Comparison of ENCODE assay signal across 9 cellular contexts in the genomic region with DNA sequence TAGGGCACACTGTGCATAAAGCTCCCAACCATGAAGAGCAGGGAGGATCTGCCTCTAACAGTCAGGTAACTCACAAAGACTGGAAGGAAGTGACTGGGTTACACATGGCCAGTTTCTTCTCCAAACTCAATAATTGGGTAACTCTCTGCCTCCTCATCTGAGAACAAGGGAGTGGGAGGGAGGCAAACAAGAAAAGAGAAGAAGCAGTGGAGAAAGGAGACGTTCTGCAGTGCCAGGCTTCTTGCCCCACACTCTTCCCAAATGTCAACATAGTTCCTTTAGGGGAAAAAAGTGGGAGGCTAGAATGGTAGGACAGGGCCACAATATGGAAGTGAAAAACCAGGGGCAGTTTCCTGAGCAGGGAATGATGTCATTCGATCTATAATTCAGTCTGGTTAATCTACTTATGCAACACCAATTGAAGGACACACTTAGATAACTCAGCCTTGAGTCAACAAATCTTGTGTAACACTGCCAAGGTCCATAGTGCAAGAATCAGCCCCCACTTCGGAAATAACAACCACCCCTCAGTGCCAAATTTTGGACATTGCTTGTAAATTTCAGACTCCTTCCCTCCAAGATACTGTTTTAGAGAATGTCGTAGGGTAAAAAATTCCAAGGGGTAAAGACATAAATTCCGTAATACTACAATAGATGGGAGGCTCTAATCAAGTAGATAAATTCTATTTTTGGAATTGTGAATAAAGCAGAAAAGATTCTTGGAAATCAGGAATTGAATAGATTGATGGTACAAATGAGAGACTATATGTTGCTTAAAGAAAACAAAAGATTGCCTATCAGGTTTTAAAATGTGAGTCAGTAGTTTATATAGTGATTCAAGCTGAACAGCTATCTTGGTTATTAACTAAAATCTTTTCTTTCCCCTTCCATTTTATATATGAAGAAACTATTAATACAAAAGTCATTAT.
DNase-seq lines count a peak whose midpoint lies in the region; ATAC-seq and TF ChIP-seq lines count a peak whose summit lies in the region.
"Had no signal": no experiment of that assay in that cellular context is flagged by ENCODE, and none has a peak within 500 bp of the region (broad histone marks: within the 10 kb centered on the region; RNA-seq: fewer than 3 reads in every experiment).

No MANE protein-coding gene starts in this region.

- peak overlapping the region; percentile 40 to 80 (median 73); a peak in 21 of 22 replicates for H3K9ac ChIP-seq in BLaER1 treated with 17β-estradiol and CSF1 and Interleukin-3, amounts not matched to agents 10 nM and 100 nM
- peak overlapping the region in 1 of 2 donors; percentile 28 for H3K9ac ChIP-seq in duodenal mucosa (ENCODE audit: low read depth in 1 of 2, low read length in 2 of 2)
- H3K9ac ChIP-seq in neuronal stem cell (ENCODE audit: low read depth, low read length, poor library complexity): no peak overlapping the region

- no peak overlapping the region for H3K23ac ChIP-seq in neuronal stem cell (ENCODE audit: low read depth, low read length, poor library complexity)

- CTCF ChIA-PET in T-cell (lab: Charles Lee): no interaction called here

- DNase-seq in NCI-H2029 treated with DMSO at 0.1 percent for 48 hours (lab: John Stamatoyannopoulos, UW): peak; percentile 22
- no peak for DNase-seq in BE2C
- no peak for DNase-seq in HAP-1 (ENCODE audit: low spot score in 2 of 2)
- DNase-seq in neuronal stem cell (ENCODE audit: low spot score): no peak
- no peak for DNase-seq in T-cell
- DNase-seq: NCI-H1105 treated with DMSO at 0.1 percent for 48 hours had no signal

- no CpG with 5 or more reads among the region's 5 CpGs for WGBS in neuronal stem cell (ENCODE audit: extremely low coverage in 2 of 2, insufficient read length in 2 of 2, insufficient replicate concordance in 1 of 2), 2 donors

- peak overlapping the region; percentile 63 to 83 (median 74) for H3K4me2 ChIP-seq in BLaER1 treated with 17β-estradiol and CSF1 and Interleukin-3, amounts not matched to agents 10 nM and 100 nM
- H3K4me2 ChIP-seq in neuronal stem cell (ENCODE audit: insufficient read depth, low read length, poor library complexity, severe bottlenecking): no peak overlapping the region

- no peak overlapping the region for H2BK5ac ChIP-seq in neuronal stem cell (ENCODE audit: low read length)

- peaks cover 52% of the 10 kb centered on the region for H3K4me1 Mint-ChIP-seq in nephron
- H3K4me1 Mint-ChIP-seq in T-cell: peaks cover 30 to 61% (median 34%) of the 10 kb centered on the region in 3 donors

- H3K9me3 Mint-ChIP-seq in nephron (no peaks in the 10 kb centered on the region), T-cell (no peaks in the 10 kb centered on the region)

- no peak overlapping the region for H2BK120ac ChIP-seq in neuronal stem cell (ENCODE audit: low read depth, low read length)

- in situ Hi-C loops in HAP-1 (cut with MboI; ENCODE audit: low sequenced_read_pairs): no loop called here

- POLR2A ChIA-PET in T-cell (lab: Charles Lee): no interaction called here

- H3K9me3 ChIP-seq in BLaER1 treated with 17β-estradiol and CSF1 and Interleukin-3, amounts not matched to agents 10 nM and 100 nM (replicated peaks in 1 of 11): peaks cover 0 to 24% (median 12%) of the 10 kb centered on the region in 11 experiments; a peak in 10 of 22 replicates
- no peaks in the 10 kb centered on the region for H3K9me3 ChIP-seq in duodenal mucosa (ENCODE audit: control insufficient read depth in 1 of 2, low read length in 2 of 2)
- no peaks in the 10 kb centered on the region for H3K9me3 ChIP-seq in BE2C
- no peaks in the 10 kb centered on the region for H3K9me3 ChIP-seq in HAP-1
- H3K9me3 ChIP-seq in neuronal stem cell (replicated peaks in 1 of 2; ENCODE audit: control insufficient read depth in 2 of 2, insufficient read depth in 1 of 2, low read depth in 1 of 2, low read length in 2 of 2): no peaks in the 10 kb centered on the region

- H3K27me3 ChIP-seq in BLaER1 treated with 17β-estradiol and CSF1 and Interleukin-3, amounts not matched to agents 10 nM and 100 nM: no peaks in the 10 kb centered on the region
- H3K27me3 ChIP-seq in duodenal mucosa (ENCODE audit: control insufficient read depth in 1 of 2, insufficient read depth in 2 of 2, low read length in 2 of 2) (no peaks in the 10 kb centered on the region), BE2C (no peaks in the 10 kb centered on the region), HAP-1 (ENCODE audit: low read depth) (no peaks in the 10 kb centered on the region), neuronal stem cell (ENCODE audit: control insufficient read depth in 3 of 3, insufficient read depth in 3 of 3, low read depth in 1 of 3, low read length in 3 of 3) (no peaks in the 10 kb centered on the region)

- H2AK5ac ChIP-seq in neuronal stem cell (ENCODE audit: low read depth, low read length): no peak overlapping the region

- no peak overlapping the region for H2BK15ac ChIP-seq in neuronal stem cell (ENCODE audit: low read length)

- no peak overlapping the region for H2BK12ac ChIP-seq in neuronal stem cell (ENCODE audit: low read length)

- no peaks in the 10 kb centered on the region for H4K20me1 ChIP-seq in BLaER1 treated with 17β-estradiol and CSF1 and Interleukin-3, amounts not matched to agents 10 nM and 100 nM

- no peak overlapping the region for H3K4ac ChIP-seq in neuronal stem cell (ENCODE audit: low read length)

- H3K14ac ChIP-seq in neuronal stem cell (ENCODE audit: low read length): no peak overlapping the region

- H3K4me3 Mint-ChIP-seq in nephron (no peak overlapping the region), T-cell (no peak overlapping the region)

- no peak for ATAC-seq in T-cell (replicated peaks in 1 of 4)

- H3K36me3 Mint-ChIP-seq in nephron (ENCODE audit: low read depth): no peaks in the 10 kb centered on the region
- peaks cover 20% of the 10 kb centered on the region for H3K36me3 Mint-ChIP-seq in T-cell

- H4K91ac ChIP-seq in neuronal stem cell (ENCODE audit: low read depth, low read length, poor library complexity): no peak overlapping the region

- peak overlapping the region; percentile 2 to 41 (median 40) for H3K27ac Mint-ChIP-seq in nephron
- no peak overlapping the region for H3K27ac Mint-ChIP-seq in T-cell

- peaks cover 2% of the 10 kb centered on the region for H3K79me1 ChIP-seq in neuronal stem cell (ENCODE audit: low read depth, low read length)

- H3K27me3 Mint-ChIP-seq in nephron (ENCODE audit: low read depth) (no peaks in the 10 kb centered on the region), T-cell (no peaks in the 10 kb centered on the region)

- H4K8ac ChIP-seq in neuronal stem cell (ENCODE audit: low read depth, low read length): no peak overlapping the region

- H3K36me3 ChIP-seq in BLaER1 treated with 17β-estradiol and CSF1 and Interleukin-3, amounts not matched to agents 10 nM and 100 nM: peaks cover 0 to 19% (median 0%) of the 10 kb centered on the region in 11 experiments; a peak in 6 of 22 replicates
- no peaks in the 10 kb centered on the region for H3K36me3 ChIP-seq in duodenal mucosa (ENCODE audit: control insufficient read depth in 1 of 2, insufficient read depth in 2 of 2, low read length in 2 of 2)
- H3K36me3 ChIP-seq in BE2C: no peaks in the 10 kb centered on the region
- H3K36me3 ChIP-seq in HAP-1 (replicated peaks): no peaks in the 10 kb centered on the region
- no peaks in the 10 kb centered on the region for H3K36me3 ChIP-seq in neuronal stem cell (replicated peaks in 1 of 2; ENCODE audit: control insufficient read depth in 2 of 2, insufficient read depth in 2 of 2, low read length in 2 of 2)

- no peak overlapping the region for H3K18ac ChIP-seq in neuronal stem cell (ENCODE audit: low read length)

- TF ChIP-seq CTCF in nephron (IDR thresholded peaks at IDR 0.05; ENCODE audit: unreplicated experiment in 3 of 3) (no peak), BE2C (IDR thresholded peaks at IDR 0.05; ENCODE audit: low read depth, low read length) (no peak)

- H2AFZ ChIP-seq in neuronal stem cell (ENCODE audit: low read length): no peak overlapping the region

- H3K4me3 ChIP-seq in BLaER1 treated with 17β-estradiol and CSF1 and Interleukin-3, amounts not matched to agents 10 nM and 100 nM: peak overlapping the region in 1 of 10 experiments; percentile 20; a peak in 1 of 20 replicates
- peak overlapping the region in 1 of 2 donors; percentile 2 for H3K4me3 ChIP-seq in duodenal mucosa (ENCODE audit: low read depth in 1 of 2, low read length in 2 of 2)
- no peak overlapping the region for H3K4me3 ChIP-seq in BE2C (ENCODE audit: low read depth, low read length)
- H3K4me3 ChIP-seq in HAP-1: no peak overlapping the region
- no peak overlapping the region for H3K4me3 ChIP-seq in neuronal stem cell (ENCODE audit: low read length in 2 of 2)

- H3K27ac ChIP-seq in BLaER1 treated with 17β-estradiol and CSF1 and Interleukin-3, amounts not matched to agents 10 nM and 100 nM: peak overlapping the region; percentile 70 to 92 (median 88)
- peak overlapping the region; percentile 42 for H3K27ac ChIP-seq in duodenal mucosa (ENCODE audit: low read depth, low read length)
- no peak overlapping the region for H3K27ac ChIP-seq in neuronal stem cell (replicated peaks; ENCODE audit: low read length)

- peaks cover 48 to 100% (median 71%) of the 10 kb centered on the region in 10 experiments for H3K4me1 ChIP-seq in BLaER1 treated with 17β-estradiol and CSF1 and Interleukin-3, amounts not matched to agents 10 nM and 100 nM
- H3K4me1 ChIP-seq in duodenal mucosa (ENCODE audit: control insufficient read depth in 1 of 2, insufficient read depth in 2 of 2, low read length in 2 of 2) (peaks cover 28 to 53% of the 10 kb centered on the region in 2 donors), BE2C (no peaks in the 10 kb centered on the region), HAP-1 (peaks cover 38% of the 10 kb centered on the region), neuronal stem cell (ENCODE audit: control insufficient read depth in 2 of 2, insufficient read depth in 1 of 2, low read depth in 1 of 2, low read length in 2 of 2) (peaks cover 19 to 28% of the 10 kb centered on the region in 2 donors)

Comparison
In these comparisons a context has a peak if more than half of its experiments do, and no peak if none do; other contexts are left out.
1. H3K27ac Mint-ChIP-seq: peak in nephron (3 of 3); none in T-cell (0 of 2).